ENCODE assay signal across 1 cellular context in genomic region chr11:45848654-45849081, GRCh38.
TF ChIP-seq lines count a peak whose summit lies in the region.

No MANE protein-coding gene starts in this region.

TF ChIP-seq in HepG2, 621 proteins besides CTCF, POLR2A, EP300 and RAD21 (continued from another document and continues in another):
- TF ChIP-seq DBP (CRISPR knock-in tag; IDR thresholded peaks at IDR 0.05; ENCODE audit: not compliant biosample characterization) = no peak
- TF ChIP-seq, protein P1, sequence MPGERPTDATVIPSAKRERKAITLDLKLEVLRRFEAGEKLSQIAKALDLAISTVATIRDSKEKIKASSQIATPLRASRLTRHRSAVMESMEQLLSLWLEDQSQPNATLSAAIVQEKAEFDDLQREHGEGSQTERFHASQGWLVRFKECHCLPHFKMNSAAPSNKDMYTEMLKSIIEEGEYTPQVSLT (CRISPR knock-in tag; IDR thresholded peaks at IDR 0.05; ENCODE audit: borderline replicate concordance, low read depth) = no peak
- TF ChIP-seq ZSCAN12 (CRISPR knock-in tag; IDR thresholded peaks at IDR 0.05) = no peak
- TF ChIP-seq ZNF549 (CRISPR knock-in tag; IDR thresholded peaks at IDR 0.05) = no peak
- no peak for TF ChIP-seq JUNB (CRISPR knock-in tag; IDR thresholded peaks at IDR 0.05; ENCODE audit: borderline replicate concordance)
- no peak for TF ChIP-seq ZNF253 (CRISPR knock-in tag; IDR thresholded peaks at IDR 0.05; ENCODE audit: borderline replicate concordance)
- peak; percentile 61; the same call in 1 of the 2 replicates for TF ChIP-seq SOX5 (CRISPR knock-in tag; IDR thresholded peaks at IDR 0.05; ENCODE audit: borderline replicate concordance)
- TF ChIP-seq, protein P2, sequence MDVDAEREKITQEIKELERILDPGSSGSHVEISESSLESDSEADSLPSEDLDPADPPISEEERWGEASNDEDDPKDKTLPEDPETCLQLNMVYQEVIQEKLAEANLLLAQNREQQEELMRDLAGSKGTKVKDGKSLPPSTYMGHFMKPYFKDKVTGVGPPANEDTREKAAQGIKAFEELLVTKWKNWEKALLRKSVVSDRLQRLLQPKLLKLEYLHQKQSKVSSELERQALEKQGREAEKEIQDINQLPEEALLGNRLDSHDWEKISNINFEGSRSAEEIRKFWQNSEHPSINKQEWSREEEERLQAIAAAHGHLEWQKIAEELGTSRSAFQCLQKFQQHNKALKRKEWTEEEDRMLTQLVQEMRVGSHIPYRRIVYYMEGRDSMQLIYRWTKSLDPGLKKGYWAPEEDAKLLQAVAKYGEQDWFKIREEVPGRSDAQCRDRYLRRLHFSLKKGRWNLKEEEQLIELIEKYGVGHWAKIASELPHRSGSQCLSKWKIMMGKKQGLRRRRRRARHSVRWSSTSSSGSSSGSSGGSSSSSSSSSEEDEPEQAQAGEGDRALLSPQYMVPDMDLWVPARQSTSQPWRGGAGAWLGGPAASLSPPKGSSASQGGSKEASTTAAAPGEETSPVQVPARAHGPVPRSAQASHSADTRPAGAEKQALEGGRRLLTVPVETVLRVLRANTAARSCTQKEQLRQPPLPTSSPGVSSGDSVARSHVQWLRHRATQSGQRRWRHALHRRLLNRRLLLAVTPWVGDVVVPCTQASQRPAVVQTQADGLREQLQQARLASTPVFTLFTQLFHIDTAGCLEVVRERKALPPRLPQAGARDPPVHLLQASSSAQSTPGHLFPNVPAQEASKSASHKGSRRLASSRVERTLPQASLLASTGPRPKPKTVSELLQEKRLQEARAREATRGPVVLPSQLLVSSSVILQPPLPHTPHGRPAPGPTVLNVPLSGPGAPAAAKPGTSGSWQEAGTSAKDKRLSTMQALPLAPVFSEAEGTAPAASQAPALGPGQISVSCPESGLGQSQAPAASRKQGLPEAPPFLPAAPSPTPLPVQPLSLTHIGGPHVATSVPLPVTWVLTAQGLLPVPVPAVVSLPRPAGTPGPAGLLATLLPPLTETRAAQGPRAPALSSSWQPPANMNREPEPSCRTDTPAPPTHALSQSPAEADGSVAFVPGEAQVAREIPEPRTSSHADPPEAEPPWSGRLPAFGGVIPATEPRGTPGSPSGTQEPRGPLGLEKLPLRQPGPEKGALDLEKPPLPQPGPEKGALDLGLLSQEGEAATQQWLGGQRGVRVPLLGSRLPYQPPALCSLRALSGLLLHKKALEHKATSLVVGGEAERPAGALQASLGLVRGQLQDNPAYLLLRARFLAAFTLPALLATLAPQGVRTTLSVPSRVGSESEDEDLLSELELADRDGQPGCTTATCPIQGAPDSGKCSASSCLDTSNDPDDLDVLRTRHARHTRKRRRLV (CRISPR knock-in tag; IDR thresholded peaks at IDR 0.05) = no peak
- TF ChIP-seq, protein P3, sequence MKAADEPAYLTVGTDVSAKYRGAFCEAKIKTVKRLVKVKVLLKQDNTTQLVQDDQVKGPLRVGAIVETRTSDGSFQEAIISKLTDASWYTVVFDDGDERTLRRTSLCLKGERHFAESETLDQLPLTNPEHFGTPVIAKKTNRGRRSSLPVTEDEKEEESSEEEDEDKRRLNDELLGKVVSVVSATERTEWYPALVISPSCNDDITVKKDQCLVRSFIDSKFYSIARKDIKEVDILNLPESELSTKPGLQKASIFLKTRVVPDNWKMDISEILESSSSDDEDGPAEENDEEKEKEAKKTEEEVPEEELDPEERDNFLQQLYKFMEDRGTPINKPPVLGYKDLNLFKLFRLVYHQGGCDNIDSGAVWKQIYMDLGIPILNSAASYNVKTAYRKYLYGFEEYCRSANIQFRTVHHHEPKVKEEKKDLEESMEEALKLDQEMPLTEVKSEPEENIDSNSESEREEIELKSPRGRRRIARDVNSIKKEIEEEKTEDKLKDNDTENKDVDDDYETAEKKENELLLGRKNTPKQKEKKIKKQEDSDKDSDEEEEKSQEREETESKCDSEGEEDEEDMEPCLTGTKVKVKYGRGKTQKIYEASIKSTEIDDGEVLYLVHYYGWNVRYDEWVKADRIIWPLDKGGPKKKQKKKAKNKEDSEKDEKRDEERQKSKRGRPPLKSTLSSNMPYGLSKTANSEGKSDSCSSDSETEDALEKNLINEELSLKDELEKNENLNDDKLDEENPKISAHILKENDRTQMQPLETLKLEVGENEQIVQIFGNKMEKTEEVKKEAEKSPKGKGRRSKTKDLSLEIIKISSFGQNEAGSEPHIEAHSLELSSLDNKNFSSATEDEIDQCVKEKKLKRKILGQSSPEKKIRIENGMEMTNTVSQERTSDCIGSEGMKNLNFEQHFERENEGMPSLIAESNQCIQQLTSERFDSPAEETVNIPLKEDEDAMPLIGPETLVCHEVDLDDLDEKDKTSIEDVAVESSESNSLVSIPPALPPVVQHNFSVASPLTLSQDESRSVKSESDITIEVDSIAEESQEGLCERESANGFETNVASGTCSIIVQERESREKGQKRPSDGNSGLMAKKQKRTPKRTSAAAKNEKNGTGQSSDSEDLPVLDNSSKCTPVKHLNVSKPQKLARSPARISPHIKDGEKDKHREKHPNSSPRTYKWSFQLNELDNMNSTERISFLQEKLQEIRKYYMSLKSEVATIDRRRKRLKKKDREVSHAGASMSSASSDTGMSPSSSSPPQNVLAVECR (CRISPR knock-in tag; IDR thresholded peaks at IDR 0.05; ENCODE audit: borderline replicate concordance) = peak; percentile 26; the same call in 1 of the 2 replicates
- TF ChIP-seq U2AF1 (optimal IDR thresholded peaks at IDR 0.05; ENCODE audit: low read depth, low read length) = no peak
- peak; percentile 60; the same call in 1 of the 2 replicates for TF ChIP-seq HDAC2 (CRISPR knock-in tag; IDR thresholded peaks at IDR 0.05)
- no peak for TF ChIP-seq HNRNPK (IDR thresholded peaks at IDR 0.05; ENCODE audit: low read depth, low read length, poor library complexity, severe bottlenecking)
- no peak for TF ChIP-seq TOPORS (CRISPR knock-in tag; IDR thresholded peaks at IDR 0.05)
- no peak for TF ChIP-seq ZNF747 (CRISPR knock-in tag; IDR thresholded peaks at IDR 0.05; ENCODE audit: borderline replicate concordance)
- TF ChIP-seq ZNF260 (CRISPR knock-in tag; IDR thresholded peaks at IDR 0.05; ENCODE audit: borderline replicate concordance, low read depth) = no peak
- no peak for TF ChIP-seq TCF12 (IDR thresholded peaks at IDR 0.05)
- no peak for TF ChIP-seq TCF12 (CRISPR knock-in tag; IDR thresholded peaks at IDR 0.05)
- TF ChIP-seq SNAI1 (CRISPR knock-in tag; IDR thresholded peaks at IDR 0.05; ENCODE audit: borderline replicate concordance) = no peak
- TF ChIP-seq XRCC5 (optimal IDR thresholded peaks at IDR 0.05; ENCODE audit: low read length) = no peak
- no peak for TF ChIP-seq NKX3-1 (CRISPR knock-in tag; IDR thresholded peaks at IDR 0.05)
- TF ChIP-seq, protein P4, sequence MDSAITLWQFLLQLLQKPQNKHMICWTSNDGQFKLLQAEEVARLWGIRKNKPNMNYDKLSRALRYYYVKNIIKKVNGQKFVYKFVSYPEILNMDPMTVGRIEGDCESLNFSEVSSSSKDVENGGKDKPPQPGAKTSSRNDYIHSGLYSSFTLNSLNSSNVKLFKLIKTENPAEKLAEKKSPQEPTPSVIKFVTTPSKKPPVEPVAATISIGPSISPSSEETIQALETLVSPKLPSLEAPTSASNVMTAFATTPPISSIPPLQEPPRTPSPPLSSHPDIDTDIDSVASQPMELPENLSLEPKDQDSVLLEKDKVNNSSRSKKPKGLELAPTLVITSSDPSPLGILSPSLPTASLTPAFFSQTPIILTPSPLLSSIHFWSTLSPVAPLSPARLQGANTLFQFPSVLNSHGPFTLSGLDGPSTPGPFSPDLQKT (CRISPR knock-in tag; IDR thresholded peaks at IDR 0.05; ENCODE audit: borderline replicate concordance) = no peak
- no peak for TF ChIP-seq ZNF574 (CRISPR knock-in tag; IDR thresholded peaks at IDR 0.05)
- TF ChIP-seq ZMYM2 (CRISPR knock-in tag; IDR thresholded peaks at IDR 0.05) = no peak
- TF ChIP-seq KDM2A (CRISPR knock-in tag; IDR thresholded peaks at IDR 0.05; ENCODE audit: borderline replicate concordance, low read depth) = no peak
- peak; percentile 30; the same call in 1 of the 2 replicates for TF ChIP-seq ZNF614 (CRISPR knock-in tag; IDR thresholded peaks at IDR 0.05; ENCODE audit: borderline replicate concordance)
- TF ChIP-seq ATF2 (CRISPR knock-in tag; IDR thresholded peaks at IDR 0.05) = no peak
- TF ChIP-seq TRIM24 (CRISPR knock-in tag; IDR thresholded peaks at IDR 0.05) = no peak
- TF ChIP-seq MED13 (CRISPR knock-in tag; IDR thresholded peaks at IDR 0.05) = no peak
- no peak; the same call in 1 of the 2 replicates for TF ChIP-seq ARNTL (CRISPR knock-in tag; IDR thresholded peaks at IDR 0.05)
- TF ChIP-seq GLI4 (CRISPR knock-in tag; IDR thresholded peaks at IDR 0.05; ENCODE audit: borderline replicate concordance) = no peak
- TF ChIP-seq ZNF326 (CRISPR knock-in tag; IDR thresholded peaks at IDR 0.05; ENCODE audit: borderline replicate concordance) = no peak
- no peak for TF ChIP-seq FOXO4 (CRISPR knock-in tag; conservative IDR thresholded peaks at IDR 0.05)
- no peak for TF ChIP-seq MAFF (IDR thresholded peaks at IDR 0.05; ENCODE audit: low read depth, low read length)
- no peak for TF ChIP-seq ZNF501 (CRISPR knock-in tag; IDR thresholded peaks at IDR 0.05)
- TF ChIP-seq, protein P5, sequence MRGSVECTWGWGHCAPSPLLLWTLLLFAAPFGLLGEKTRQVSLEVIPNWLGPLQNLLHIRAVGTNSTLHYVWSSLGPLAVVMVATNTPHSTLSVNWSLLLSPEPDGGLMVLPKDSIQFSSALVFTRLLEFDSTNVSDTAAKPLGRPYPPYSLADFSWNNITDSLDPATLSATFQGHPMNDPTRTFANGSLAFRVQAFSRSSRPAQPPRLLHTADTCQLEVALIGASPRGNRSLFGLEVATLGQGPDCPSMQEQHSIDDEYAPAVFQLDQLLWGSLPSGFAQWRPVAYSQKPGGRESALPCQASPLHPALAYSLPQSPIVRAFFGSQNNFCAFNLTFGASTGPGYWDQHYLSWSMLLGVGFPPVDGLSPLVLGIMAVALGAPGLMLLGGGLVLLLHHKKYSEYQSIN (CRISPR knock-in tag; IDR thresholded peaks at IDR 0.05; ENCODE audit: borderline replicate concordance) = no peak
- no peak for TF ChIP-seq ZNF672 (CRISPR knock-in tag; IDR thresholded peaks at IDR 0.05)
- no peak for TF ChIP-seq ZNF34 (CRISPR knock-in tag; IDR thresholded peaks at IDR 0.05; ENCODE audit: borderline replicate concordance)
- TF ChIP-seq SP140L (CRISPR knock-in tag; IDR thresholded peaks at IDR 0.05; ENCODE audit: borderline replicate concordance) = no peak
- no peak for TF ChIP-seq ZNF3 (CRISPR knock-in tag; IDR thresholded peaks at IDR 0.05)
- TF ChIP-seq, protein P6, sequence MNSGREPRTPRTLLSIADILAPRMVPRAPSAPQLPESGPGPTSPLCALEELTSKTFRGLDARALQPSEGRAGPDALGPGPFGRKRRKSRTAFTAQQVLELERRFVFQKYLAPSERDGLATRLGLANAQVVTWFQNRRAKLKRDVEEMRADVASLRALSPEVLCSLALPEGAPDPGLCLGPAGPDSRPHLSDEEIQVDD (CRISPR knock-in tag; IDR thresholded peaks at IDR 0.05; ENCODE audit: borderline replicate concordance) = no peak
- no peak for TF ChIP-seq REL (CRISPR knock-in tag; conservative IDR thresholded peaks at IDR 0.05)
- TF ChIP-seq, protein P7, sequence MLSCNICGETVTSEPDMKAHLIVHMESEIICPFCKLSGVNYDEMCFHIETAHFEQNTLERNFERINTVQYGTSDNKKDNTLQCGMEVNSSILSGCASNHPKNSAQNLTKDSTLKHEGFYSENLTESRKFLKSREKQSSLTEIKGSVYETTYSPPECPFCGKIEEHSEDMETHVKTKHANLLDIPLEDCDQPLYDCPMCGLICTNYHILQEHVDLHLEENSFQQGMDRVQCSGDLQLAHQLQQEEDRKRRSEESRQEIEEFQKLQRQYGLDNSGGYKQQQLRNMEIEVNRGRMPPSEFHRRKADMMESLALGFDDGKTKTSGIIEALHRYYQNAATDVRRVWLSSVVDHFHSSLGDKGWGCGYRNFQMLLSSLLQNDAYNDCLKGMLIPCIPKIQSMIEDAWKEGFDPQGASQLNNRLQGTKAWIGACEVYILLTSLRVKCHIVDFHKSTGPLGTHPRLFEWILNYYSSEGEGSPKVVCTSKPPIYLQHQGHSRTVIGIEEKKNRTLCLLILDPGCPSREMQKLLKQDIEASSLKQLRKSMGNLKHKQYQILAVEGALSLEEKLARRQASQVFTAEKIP (CRISPR knock-in tag; IDR thresholded peaks at IDR 0.05; ENCODE audit: borderline replicate concordance) = no peak
